In the genomic region with DNA sequence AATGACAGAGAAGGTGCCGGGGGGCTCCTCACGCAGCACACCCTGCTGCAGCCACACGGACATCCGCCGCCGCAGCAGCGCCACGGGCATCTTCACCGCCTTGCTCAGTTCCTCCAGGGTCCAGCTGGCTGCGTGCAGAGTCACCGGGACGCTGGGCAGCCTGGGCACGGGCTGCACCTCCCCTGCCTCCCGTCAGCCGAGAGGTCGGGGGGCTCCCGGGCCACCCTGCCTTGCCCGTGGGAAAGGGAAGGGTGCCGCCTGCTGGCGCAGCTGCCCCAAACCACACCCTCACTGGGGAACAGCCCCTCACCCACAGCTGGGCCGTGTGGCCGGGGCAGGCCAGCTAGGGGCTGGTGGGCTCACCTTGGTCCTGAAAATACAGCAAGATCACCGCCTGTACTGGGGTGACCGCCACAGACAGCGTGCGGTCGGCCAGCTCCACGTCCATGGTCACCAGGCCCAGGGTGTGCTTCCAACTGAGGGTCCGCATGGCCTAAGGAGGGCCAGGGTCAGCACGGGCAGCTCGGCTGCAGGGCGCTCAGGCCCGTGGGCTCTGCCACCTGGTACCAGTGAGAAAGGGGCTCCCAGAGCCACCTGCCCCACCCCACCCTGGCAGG, we compare ENCODE assay signal across 1 cellular context.
A peak's percentile ranks its signal among the peaks of the same experiment; 100 is the strongest.
TF ChIP-seq lines count a peak whose summit lies in the region.

No MANE protein-coding gene starts in this region.

TF ChIP-seq in HepG2, 621 proteins besides CTCF, POLR2A, EP300 and RAD21:
- TF ChIP-seq AGO1 (IDR thresholded peaks at IDR 0.05; ENCODE audit: low read depth, low read length, poor library complexity, severe bottlenecking) (peak; percentile 18), AKAP8 (CRISPR knock-in tag; IDR thresholded peaks at IDR 0.05) (0 out of 2 replicates have a peak, but pooled peaks have one; percentile 32), SATB2 (CRISPR knock-in tag; IDR thresholded peaks at IDR 0.05) (no peak), AGO2 (optimal IDR thresholded peaks at IDR 0.05; ENCODE audit: low read depth, low read length) (peak; percentile 95), NFIC (IDR thresholded peaks at IDR 0.05; ENCODE audit: low read length) (no peak), SALL2 (CRISPR knock-in tag; IDR thresholded peaks at IDR 0.05) (no peak)
